ENCODE assay signal across 1 cellular context in the genomic region with DNA sequence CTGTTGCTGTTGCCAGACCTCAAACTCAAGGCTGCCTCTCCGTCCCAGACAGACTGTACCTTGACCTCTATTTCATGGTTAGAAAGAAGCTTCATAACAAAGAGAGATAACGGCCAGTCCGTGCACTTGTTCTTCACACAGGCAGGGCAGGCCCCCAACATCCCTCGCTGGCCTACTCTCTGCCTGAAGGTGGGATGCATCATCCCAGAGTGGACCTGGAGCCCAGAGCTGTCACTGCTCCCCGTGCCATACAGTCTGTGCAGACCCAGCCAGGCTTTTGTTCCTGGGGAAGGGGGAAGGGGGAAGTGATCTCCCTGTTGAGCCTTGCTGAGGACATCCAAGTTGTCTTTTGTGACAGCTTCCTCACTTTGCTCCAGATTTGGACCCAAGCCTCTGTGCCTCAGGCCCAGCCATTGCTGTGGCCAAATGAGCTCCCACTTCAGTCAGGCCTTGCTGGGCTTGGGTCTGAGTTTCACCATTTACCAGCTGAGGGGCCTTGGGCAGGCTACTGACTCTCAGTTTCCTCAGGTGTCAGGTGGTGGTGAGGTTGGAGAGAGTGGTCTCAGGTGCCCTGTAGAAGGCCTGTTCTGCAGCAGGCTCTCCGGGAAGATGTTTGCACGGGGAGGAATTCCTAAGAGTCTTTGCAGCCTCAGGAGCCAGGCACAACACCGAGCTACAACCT.
A peak's percentile ranks its signal among the peaks of the same experiment; 100 is the strongest.
TF ChIP-seq lines count a peak whose summit lies in the region.

No MANE protein-coding gene starts in this region.

TF ChIP-seq in HepG2, 621 proteins besides CTCF, POLR2A, EP300 and RAD21 (continued from another document and continues in another):
- TF ChIP-seq, protein P1, sequence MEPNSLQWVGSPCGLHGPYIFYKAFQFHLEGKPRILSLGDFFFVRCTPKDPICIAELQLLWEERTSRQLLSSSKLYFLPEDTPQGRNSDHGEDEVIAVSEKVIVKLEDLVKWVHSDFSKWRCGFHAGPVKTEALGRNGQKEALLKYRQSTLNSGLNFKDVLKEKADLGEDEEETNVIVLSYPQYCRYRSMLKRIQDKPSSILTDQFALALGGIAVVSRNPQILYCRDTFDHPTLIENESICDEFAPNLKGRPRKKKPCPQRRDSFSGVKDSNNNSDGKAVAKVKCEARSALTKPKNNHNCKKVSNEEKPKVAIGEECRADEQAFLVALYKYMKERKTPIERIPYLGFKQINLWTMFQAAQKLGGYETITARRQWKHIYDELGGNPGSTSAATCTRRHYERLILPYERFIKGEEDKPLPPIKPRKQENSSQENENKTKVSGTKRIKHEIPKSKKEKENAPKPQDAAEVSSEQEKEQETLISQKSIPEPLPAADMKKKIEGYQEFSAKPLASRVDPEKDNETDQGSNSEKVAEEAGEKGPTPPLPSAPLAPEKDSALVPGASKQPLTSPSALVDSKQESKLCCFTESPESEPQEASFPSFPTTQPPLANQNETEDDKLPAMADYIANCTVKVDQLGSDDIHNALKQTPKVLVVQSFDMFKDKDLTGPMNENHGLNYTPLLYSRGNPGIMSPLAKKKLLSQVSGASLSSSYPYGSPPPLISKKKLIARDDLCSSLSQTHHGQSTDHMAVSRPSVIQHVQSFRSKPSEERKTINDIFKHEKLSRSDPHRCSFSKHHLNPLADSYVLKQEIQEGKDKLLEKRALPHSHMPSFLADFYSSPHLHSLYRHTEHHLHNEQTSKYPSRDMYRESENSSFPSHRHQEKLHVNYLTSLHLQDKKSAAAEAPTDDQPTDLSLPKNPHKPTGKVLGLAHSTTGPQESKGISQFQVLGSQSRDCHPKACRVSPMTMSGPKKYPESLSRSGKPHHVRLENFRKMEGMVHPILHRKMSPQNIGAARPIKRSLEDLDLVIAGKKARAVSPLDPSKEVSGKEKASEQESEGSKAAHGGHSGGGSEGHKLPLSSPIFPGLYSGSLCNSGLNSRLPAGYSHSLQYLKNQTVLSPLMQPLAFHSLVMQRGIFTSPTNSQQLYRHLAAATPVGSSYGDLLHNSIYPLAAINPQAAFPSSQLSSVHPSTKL (CRISPR knock-in tag; IDR thresholded peaks at IDR 0.05): peak; percentile 53; the same call in 1 of the 2 replicates
- TF ChIP-seq ZNF337 (CRISPR knock-in tag; IDR thresholded peaks at IDR 0.05; ENCODE audit: borderline replicate concordance, low read depth) (no peak), ZNF547 (CRISPR knock-in tag; IDR thresholded peaks at IDR 0.05) (no peak), ZNF292 (CRISPR knock-in tag; IDR thresholded peaks at IDR 0.05; ENCODE audit: borderline replicate concordance, low read depth) (peak; percentile 25; the same call in 1 of the 2 replicates), ZNF549 (CRISPR knock-in tag; IDR thresholded peaks at IDR 0.05) (peak; percentile 70; the same call in 1 of the 2 replicates), ZNF746 (CRISPR knock-in tag; IDR thresholded peaks at IDR 0.05) (no peak), LCORL (IDR thresholded peaks at IDR 0.05) (no peak), LCORL (CRISPR knock-in tag; IDR thresholded peaks at IDR 0.05) (peak; percentile 65), MED1 (CRISPR knock-in tag; IDR thresholded peaks at IDR 0.05) (0 out of 2 replicates have a peak, but pooled peaks have one; percentile 37), ZNF772 (CRISPR knock-in tag; IDR thresholded peaks at IDR 0.05) (0 out of 2 replicates have a peak, but pooled peaks have one; percentile 29), NKX3-1 (CRISPR knock-in tag; IDR thresholded peaks at IDR 0.05) (no peak), HDAC2 (CRISPR knock-in tag; IDR thresholded peaks at IDR 0.05) (peak; percentile 62; the same call in 1 of the 2 replicates), CENPT (CRISPR knock-in tag; IDR thresholded peaks at IDR 0.05; ENCODE audit: low read depth) (no peak), MED13 (CRISPR knock-in tag; IDR thresholded peaks at IDR 0.05) (no peak), GATAD2A (CRISPR knock-in tag; IDR thresholded peaks at IDR 0.05) (peak; percentile 53; the same call in 1 of the 2 replicates), SMARCE1 (IDR thresholded peaks at IDR 0.05; ENCODE audit: borderline replicate concordance) (no peak), NBN (conservative IDR thresholded peaks at IDR 0.05) (no peak), ZFX (CRISPR knock-in tag; IDR thresholded peaks at IDR 0.05; ENCODE audit: low read depth) (peak; percentile 52), ZNF431 (CRISPR knock-in tag; IDR thresholded peaks at IDR 0.05; ENCODE audit: borderline replicate concordance, low read depth) (no peak), CREB1 (IDR thresholded peaks at IDR 0.05) (no peak), CREB1 (CRISPR knock-in tag; IDR thresholded peaks at IDR 0.05) (no peak), ZBTB1 (CRISPR knock-in tag; IDR thresholded peaks at IDR 0.05; ENCODE audit: borderline replicate concordance) (no peak)
- TF ChIP-seq, protein P2, sequence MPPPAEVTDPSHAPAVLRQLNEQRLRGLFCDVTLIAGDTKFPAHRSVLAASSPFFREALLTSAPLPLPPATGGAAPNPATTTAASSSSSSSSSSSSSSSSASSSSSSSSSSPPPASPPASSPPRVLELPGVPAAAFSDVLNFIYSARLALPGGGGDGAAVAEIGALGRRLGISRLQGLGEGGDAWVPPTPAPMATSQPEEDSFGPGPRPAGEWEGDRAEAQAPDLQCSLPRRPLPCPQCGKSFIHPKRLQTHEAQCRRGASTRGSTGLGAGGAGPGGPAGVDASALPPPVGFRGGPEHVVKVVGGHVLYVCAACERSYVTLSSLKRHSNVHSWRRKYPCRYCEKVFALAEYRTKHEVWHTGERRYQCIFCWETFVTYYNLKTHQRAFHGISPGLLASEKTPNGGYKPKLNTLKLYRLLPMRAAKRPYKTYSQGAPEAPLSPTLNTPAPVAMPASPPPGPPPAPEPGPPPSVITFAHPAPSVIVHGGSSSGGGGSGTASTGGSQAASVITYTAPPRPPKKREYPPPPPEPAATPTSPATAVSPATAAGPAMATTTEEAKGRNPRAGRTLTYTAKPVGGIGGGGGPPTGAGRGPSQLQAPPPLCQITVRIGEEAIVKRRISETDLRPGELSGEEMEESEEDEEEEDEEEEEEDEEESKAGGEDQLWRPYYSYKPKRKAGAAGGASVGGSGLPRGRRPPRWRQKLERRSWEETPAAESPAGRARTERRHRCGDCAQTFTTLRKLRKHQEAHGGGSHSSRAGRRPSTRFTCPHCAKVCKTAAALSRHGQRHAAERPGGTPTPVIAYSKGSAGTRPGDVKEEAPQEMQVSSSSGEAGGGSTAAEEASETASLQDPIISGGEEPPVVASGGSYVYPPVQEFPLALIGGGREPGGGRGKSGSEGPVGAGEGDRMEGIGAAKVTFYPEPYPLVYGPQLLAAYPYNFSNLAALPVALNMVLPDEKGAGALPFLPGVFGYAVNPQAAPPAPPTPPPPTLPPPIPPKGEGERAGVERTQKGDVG (CRISPR knock-in tag; IDR thresholded peaks at IDR 0.05; ENCODE audit: borderline replicate concordance): no peak
- TF ChIP-seq, protein P3, sequence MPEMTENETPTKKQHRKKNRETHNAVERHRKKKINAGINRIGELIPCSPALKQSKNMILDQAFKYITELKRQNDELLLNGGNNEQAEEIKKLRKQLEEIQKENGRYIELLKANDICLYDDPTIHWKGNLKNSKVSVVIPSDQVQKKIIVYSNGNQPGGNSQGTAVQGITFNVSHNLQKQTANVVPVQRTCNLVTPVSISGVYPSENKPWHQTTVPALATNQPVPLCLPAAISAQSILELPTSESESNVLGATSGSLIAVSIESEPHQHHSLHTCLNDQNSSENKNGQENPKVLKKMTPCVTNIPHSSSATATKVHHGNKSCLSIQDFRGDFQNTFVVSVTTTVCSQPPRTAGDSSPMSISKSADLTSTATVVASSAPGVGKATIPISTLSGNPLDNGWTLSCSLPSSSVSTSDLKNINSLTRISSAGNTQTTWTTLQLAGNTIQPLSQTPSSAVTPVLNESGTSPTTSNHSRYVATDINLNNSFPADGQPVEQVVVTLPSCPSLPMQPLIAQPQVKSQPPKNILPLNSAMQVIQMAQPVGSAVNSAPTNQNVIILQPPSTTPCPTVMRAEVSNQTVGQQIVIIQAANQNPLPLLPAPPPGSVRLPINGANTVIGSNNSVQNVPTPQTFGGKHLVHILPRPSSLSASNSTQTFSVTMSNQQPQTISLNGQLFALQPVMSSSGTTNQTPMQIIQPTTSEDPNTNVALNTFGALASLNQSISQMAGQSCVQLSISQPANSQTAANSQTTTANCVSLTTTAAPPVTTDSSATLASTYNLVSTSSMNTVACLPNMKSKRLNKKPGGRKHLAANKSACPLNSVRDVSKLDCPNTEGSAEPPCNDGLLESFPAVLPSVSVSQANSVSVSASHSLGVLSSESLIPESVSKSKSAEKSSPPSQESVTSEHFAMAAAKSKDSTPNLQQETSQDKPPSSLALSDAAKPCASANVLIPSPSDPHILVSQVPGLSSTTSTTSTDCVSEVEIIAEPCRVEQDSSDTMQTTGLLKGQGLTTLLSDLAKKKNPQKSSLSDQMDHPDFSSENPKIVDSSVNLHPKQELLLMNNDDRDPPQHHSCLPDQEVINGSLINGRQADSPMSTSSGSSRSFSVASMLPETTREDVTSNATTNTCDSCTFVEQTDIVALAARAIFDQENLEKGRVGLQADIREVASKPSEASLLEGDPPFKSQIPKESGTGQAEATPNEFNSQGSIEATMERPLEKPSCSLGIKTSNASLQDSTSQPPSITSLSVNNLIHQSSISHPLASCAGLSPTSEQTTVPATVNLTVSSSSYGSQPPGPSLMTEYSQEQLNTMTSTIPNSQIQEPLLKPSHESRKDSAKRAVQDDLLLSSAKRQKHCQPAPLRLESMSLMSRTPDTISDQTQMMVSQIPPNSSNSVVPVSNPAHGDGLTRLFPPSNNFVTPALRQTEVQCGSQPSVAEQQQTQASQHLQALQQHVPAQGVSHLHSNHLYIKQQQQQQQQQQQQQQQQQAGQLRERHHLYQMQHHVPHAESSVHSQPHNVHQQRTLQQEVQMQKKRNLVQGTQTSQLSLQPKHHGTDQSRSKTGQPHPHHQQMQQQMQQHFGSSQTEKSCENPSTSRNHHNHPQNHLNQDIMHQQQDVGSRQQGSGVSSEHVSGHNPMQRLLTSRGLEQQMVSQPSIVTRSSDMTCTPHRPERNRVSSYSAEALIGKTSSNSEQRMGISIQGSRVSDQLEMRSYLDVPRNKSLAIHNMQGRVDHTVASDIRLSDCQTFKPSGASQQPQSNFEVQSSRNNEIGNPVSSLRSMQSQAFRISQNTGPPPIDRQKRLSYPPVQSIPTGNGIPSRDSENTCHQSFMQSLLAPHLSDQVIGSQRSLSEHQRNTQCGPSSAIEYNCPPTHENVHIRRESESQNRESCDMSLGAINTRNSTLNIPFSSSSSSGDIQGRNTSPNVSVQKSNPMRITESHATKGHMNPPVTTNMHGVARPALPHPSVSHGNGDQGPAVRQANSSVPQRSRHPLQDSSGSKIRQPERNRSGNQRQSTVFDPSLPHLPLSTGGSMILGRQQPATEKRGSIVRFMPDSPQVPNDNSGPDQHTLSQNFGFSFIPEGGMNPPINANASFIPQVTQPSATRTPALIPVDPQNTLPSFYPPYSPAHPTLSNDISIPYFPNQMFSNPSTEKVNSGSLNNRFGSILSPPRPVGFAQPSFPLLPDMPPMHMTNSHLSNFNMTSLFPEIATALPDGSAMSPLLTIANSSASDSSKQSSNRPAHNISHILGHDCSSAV (CRISPR knock-in tag; IDR thresholded peaks at IDR 0.05; ENCODE audit: borderline replicate concordance): no peak
- TF ChIP-seq, protein P4, sequence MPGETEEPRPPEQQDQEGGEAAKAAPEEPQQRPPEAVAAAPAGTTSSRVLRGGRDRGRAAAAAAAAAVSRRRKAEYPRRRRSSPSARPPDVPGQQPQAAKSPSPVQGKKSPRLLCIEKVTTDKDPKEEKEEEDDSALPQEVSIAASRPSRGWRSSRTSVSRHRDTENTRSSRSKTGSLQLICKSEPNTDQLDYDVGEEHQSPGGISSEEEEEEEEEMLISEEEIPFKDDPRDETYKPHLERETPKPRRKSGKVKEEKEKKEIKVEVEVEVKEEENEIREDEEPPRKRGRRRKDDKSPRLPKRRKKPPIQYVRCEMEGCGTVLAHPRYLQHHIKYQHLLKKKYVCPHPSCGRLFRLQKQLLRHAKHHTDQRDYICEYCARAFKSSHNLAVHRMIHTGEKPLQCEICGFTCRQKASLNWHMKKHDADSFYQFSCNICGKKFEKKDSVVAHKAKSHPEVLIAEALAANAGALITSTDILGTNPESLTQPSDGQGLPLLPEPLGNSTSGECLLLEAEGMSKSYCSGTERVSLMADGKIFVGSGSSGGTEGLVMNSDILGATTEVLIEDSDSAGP (CRISPR knock-in tag; IDR thresholded peaks at IDR 0.05; ENCODE audit: borderline replicate concordance): no peak
- TF ChIP-seq, protein P5, sequence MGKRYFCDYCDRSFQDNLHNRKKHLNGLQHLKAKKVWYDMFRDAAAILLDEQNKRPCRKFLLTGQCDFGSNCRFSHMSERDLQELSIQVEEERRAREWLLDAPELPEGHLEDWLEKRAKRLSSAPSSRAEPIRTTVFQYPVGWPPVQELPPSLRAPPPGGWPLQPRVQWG (CRISPR knock-in tag; IDR thresholded peaks at IDR 0.05; ENCODE audit: borderline replicate concordance, low read depth): no peak
